In the genomic region with DNA sequence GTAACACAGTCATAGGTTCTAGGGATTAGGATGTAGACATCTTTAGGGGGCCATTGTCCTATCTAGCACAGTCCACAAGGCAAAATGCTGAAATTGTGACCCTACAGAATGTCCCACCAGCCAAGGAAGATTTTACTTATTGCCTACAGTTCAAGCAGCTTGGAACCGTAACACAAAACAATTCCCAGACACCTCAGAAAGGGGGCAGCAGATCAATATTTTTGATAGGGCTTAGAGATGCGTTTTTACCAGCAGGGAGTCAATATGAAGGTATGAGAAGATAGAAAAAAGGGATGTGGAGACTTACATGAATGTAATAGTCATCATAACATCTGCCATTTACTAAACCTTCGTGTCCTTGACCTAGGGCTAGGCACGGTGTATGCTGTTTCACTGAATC, we compare ENCODE assay signal across 8 cellular contexts.
DNase-seq lines count a peak whose midpoint lies in the region; ATAC-seq, FAIRE-seq and TF ChIP-seq lines count a peak whose summit lies in the region.

No MANE protein-coding gene starts in this region.

- TF ChIP-seq POLR2A in H54 (IDR thresholded peaks at IDR 0.05; ENCODE audit: low read depth, low read length), result no peak

- in situ Hi-C loops in Panc1 (cut with HindIII; ENCODE audit: low pct_unique_long_range_greater_than_20kb, low sequenced_read_pairs), result no loop called here

- no peak overlapping the region for H3K4me2 ChIP-seq in hepatocyte

- no peak overlapping the region for H3K27ac ChIP-seq in C4-2B
- H3K27ac ChIP-seq in Panc1 (ENCODE audit: low read length), result no peak overlapping the region
- no peak overlapping the region for H3K27ac ChIP-seq in hepatocyte
- no peak overlapping the region for H3K27ac ChIP-seq in left lung

- POLR2A ChIA-PET in Panc1 (lab: Charles Lee), result no interaction called here

- H3K79me2 ChIP-seq in hepatocyte, result no peaks in the 10 kb centered on the region

- no peaks in the 10 kb centered on the region for H3K4me1 ChIP-seq in Panc1 (ENCODE audit: control insufficient read depth, insufficient read depth, low read length)
- H3K4me1 ChIP-seq in hepatocyte (ENCODE audit: insufficient read depth), result no peaks in the 10 kb centered on the region
- no peaks in the 10 kb centered on the region for H3K4me1 ChIP-seq in left lung

- intact Hi-C loops in Panc1 (cut with micrococcal nuclease; ENCODE audit: unreplicated experiment) (no loop called here), left lung (cut with DNase I) (no loop called here)

- WGBS in hepatocyte (ENCODE audit: low lambda C conversion rate, missing lambda C conversion rate), result 62% methylated on average over 4 of the region's 4 CpGs

- CTCF ChIA-PET in Panc1 (lab: Charles Lee), result no interaction called here

- H3K9me2 ChIP-seq in hepatocyte (replicated peaks; ENCODE audit: insufficient read depth), result no peaks in the 10 kb centered on the region

- H2AFZ ChIP-seq in hepatocyte, result no peak overlapping the region

- DNase-seq in HCEC 1CT (peak; percentile 59), Panc1 (ENCODE audit: low read depth, low spot score) (no peak), hepatocyte (ENCODE audit: low spot score) (no peak), H54 (ENCODE audit: insufficient read length, low spot score) (no peak), T1000 (lab: John Stamatoyannopoulos, UW) (no peak), left lung (no peak)

- H3K36me3 ChIP-seq in Panc1 (ENCODE audit: control insufficient read depth, insufficient read depth, low read length), result no peaks in the 10 kb centered on the region
- H3K36me3 ChIP-seq in hepatocyte (replicated peaks; ENCODE audit: insufficient read depth, low read depth), result no peaks in the 10 kb centered on the region
- H3K36me3 ChIP-seq in left lung, result no peaks in the 10 kb centered on the region

- no peaks in the 10 kb centered on the region for H3K9me3 ChIP-seq in Panc1 (ENCODE audit: control insufficient read depth, insufficient read depth, low read depth, low read length)
- no peaks in the 10 kb centered on the region for H3K9me3 ChIP-seq in hepatocyte (ENCODE audit: low read depth)
- H3K9me3 ChIP-seq in left lung, result no peaks in the 10 kb centered on the region

- FAIRE-seq in H54 (lab: Jason Lieb, UNC), result no peak

- ATAC-seq in Panc1 (no peak), HG03521 (IDR thresholded peaks at IDR 0.05; ENCODE audit: unreplicated experiment) (no peak), left lung (no peak)

- no peak overlapping the region for H3K4me3 ChIP-seq in Panc1 (ENCODE audit: low read depth in 2 of 2, low read length in 2 of 2)
- H3K4me3 ChIP-seq in hepatocyte, result no peak overlapping the region
- H3K4me3 ChIP-seq in left lung, result no peak overlapping the region

- BruUV-seq in Panc1 (replicated peaks; lab: Mats Ljungman, UMichigan), result no TSS peak

- H4K20me1 ChIP-seq in hepatocyte (ENCODE audit: insufficient read depth, poor library complexity, severe bottlenecking), result no peaks in the 10 kb centered on the region

- H3K27me3 ChIP-seq in Panc1 (ENCODE audit: control insufficient read depth, insufficient read depth, low read length), result no peaks in the 10 kb centered on the region
- H3K27me3 ChIP-seq in hepatocyte, result no peaks in the 10 kb centered on the region
- no peaks in the 10 kb centered on the region for H3K27me3 ChIP-seq in left lung

- TF ChIP-seq CTCF in C4-2B (conservative IDR thresholded peaks at IDR 0.05) (peak; percentile 68), Panc1 (IDR thresholded peaks at IDR 0.05) (peak; percentile 33; the same call in 1 of the 2 replicates), hepatocyte (IDR thresholded peaks at IDR 0.05; ENCODE audit: poor library complexity) (peak; percentile 21), left lung (IDR thresholded peaks at IDR 0.05) (no peak)

Comparison
In these comparisons a context has a peak if more than half of its experiments do, and no peak if none do; other contexts are left out.
1. CTCF ChIP-seq: peak in C4-2B (single experiment), Panc1 (single experiment) and hepatocyte (single experiment); none in left lung (0 of 2).